Comparison of ENCODE assay signal across 11 cellular contexts in genomic region chr7:39353615-39354376, GRCh38.
DNase-seq lines count a peak whose midpoint lies in the region; ATAC-seq and TF ChIP-seq lines count a peak whose summit lies in the region.
"Had no signal": no experiment of that assay in that cellular context is flagged by ENCODE, and none has a peak within 500 bp of the region (broad histone marks: within the 10 kb centered on the region; RNA-seq: fewer than 3 reads in every experiment).

No MANE protein-coding gene starts in this region.

- no peak overlapping the region for H3K4me2 ChIP-seq in neural cell (ENCODE audit: low read length)

- peaks cover 8% of the 10 kb centered on the region for H3F3A ChIP-seq in neural cell (ENCODE audit: insufficient read depth, low read length, poor library complexity, severe bottlenecking)

- in situ Hi-C loops in KBM-7 (cut with MboI; ENCODE audit: low pct_unique_long_range_greater_than_20kb, low sequenced_read_pairs): no loop called here

- no peaks in the 10 kb centered on the region for H3K9me3 ChIP-seq in neural cell (ENCODE audit: low read length)

- H3K27ac ChIP-seq in neural cell (ENCODE audit: low read length): no peak overlapping the region

- H3K9ac ChIP-seq in neural cell (ENCODE audit: low read length): no peak overlapping the region

- DNase-seq in DMS153 treated with DMSO at 0.1 percent for 48 hours (lab: John Stamatoyannopoulos, UW; ENCODE audit: unreplicated experiment): peak; percentile 33
- DNase-seq in NCI-H526 (lab: John Stamatoyannopoulos, UW): peak; percentile 72 to 87
- no peak for DNase-seq in KBM-7
- no peak for DNase-seq in T-helper 1 cell
- DNase-seq: activated naive CD4-positive, alpha-beta T cell; naive B cell; NK-92 treated with Interleukin-12 subunit alpha and Interleukin-12 subunit beta, amount 100 ng/mL, for 24 hours had no signal

- H3K27me3 ChIP-seq in neural cell (ENCODE audit: insufficient read depth, low read depth, low read length): no peaks in the 10 kb centered on the region

- no peaks in the 10 kb centered on the region for H4K20me1 ChIP-seq in neural cell (ENCODE audit: insufficient read depth)

- H3K36me3 ChIP-seq in neural cell (ENCODE audit: insufficient read depth, low read length): no peaks in the 10 kb centered on the region

- ATAC-seq in esophagus mucosa: peak; percentile 83
- no peak for ATAC-seq in HG03175 (IDR thresholded peaks at IDR 0.05; ENCODE audit: unreplicated experiment)
- no peak for ATAC-seq in HG02759 (IDR thresholded peaks at IDR 0.05; ENCODE audit: unreplicated experiment)

- no peaks in the 10 kb centered on the region for H3K9me2 ChIP-seq in neural cell (ENCODE audit: insufficient read depth, low read length)

- TF ChIP-seq EP300 in neural cell (conservative IDR thresholded peaks at IDR 0.05; ENCODE audit: poor library complexity, severe bottlenecking): no peak

- no peaks in the 10 kb centered on the region for H3K79me2 ChIP-seq in neural cell (replicated peaks; ENCODE audit: insufficient read depth, low read length)

- H2AFZ ChIP-seq in neural cell (ENCODE audit: low read depth, low read length): no peak overlapping the region

- TF ChIP-seq RAD21 in neural cell (conservative IDR thresholded peaks at IDR 0.05): no peak

- H3K4me3 ChIP-seq in neural cell (ENCODE audit: low read length): peak overlapping the region; percentile 46

- TF ChIP-seq CTCF in neural cell (IDR thresholded peaks at IDR 0.05; ENCODE audit: poor library complexity, severe bottlenecking): no peak

TF ChIP-seq in neural cell, 6 proteins besides CTCF, POLR2A, EP300 and RAD21:
- TF ChIP-seq POLR2AphosphoS5 (IDR thresholded peaks at IDR 0.05) (no peak), REST (IDR thresholded peaks at IDR 0.05; ENCODE audit: borderline replicate concordance) (no peak), EZH2 (IDR thresholded peaks at IDR 0.05; ENCODE audit: borderline replicate concordance, insufficient read depth, low read length, poor library complexity, severe bottlenecking) (no peak), MXI1 (conservative IDR thresholded peaks at IDR 0.05; ENCODE audit: poor library complexity, severe bottlenecking) (no peak), SMC3 (conservative IDR thresholded peaks at IDR 0.05; ENCODE audit: poor library complexity) (no peak), TAF1 (IDR thresholded peaks at IDR 0.05; ENCODE audit: low read depth) (no peak)

Comparison
In these comparisons a context has a peak if more than half of its experiments do, and no peak if none do; other contexts are left out.
1. DNase-seq: peak in DMS153 treated with DMSO at 0.1 percent for 48 hours (single experiment) and NCI-H526 (2 of 2); none in KBM-7 (single experiment) and T-helper 1 cell (0 of 5).